Comparison of ENCODE assay signal across 2 cellular contexts in the genomic region with DNA sequence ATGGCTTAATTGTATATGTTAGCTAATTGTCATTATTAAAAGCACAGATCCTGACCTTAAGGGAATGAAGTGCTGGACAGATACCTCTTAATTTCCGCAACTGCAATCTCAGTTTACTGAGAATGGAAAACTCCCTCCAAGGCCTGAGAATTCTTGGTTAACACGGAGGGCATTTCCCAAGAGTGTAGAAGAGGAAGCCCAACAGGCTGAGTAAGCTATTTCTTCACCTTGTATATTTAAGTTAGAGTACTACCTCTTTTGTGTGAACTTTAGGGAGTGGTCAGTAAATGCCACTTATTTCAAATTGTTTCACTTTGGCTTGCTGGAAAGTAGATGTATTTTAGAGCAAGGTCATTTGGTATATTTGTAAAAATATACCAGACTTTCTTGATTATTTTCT.
A peak's percentile ranks its signal among the peaks of the same experiment; 100 is the strongest.
TF ChIP-seq lines count a peak whose summit lies in the region.

No MANE protein-coding gene starts in this region.

TF ChIP-seq in liver, 16 proteins besides CTCF, POLR2A, EP300 and RAD21:
- TF ChIP-seq, protein P1, sequence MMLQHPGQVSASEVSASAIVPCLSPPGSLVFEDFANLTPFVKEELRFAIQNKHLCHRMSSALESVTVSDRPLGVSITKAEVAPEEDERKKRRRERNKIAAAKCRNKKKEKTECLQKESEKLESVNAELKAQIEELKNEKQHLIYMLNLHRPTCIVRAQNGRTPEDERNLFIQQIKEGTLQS (IDR thresholded peaks at IDR 0.05), result no peak
- TF ChIP-seq REST (IDR thresholded peaks at IDR 0.05), result peak; percentile 17
TF ChIP-seq in liver: peak in this region for 1.

TF ChIP-seq in HepG2, 621 proteins besides CTCF, POLR2A, EP300 and RAD21:
- TF ChIP-seq CEBPG (CRISPR knock-in tag; IDR thresholded peaks at IDR 0.05) (no peak), TEAD2 (CRISPR knock-in tag; IDR thresholded peaks at IDR 0.05) (no peak), ZNF142 (CRISPR knock-in tag; IDR thresholded peaks at IDR 0.05) (no peak), ZNF710 (CRISPR knock-in tag; IDR thresholded peaks at IDR 0.05; ENCODE audit: borderline replicate concordance) (no peak), ZNF841 (CRISPR knock-in tag; IDR thresholded peaks at IDR 0.05; ENCODE audit: borderline replicate concordance) (no peak)
TF ChIP-seq in HepG2: peak in this region for 0.
